16 cellular contexts compared by ENCODE assay signal in genomic region chr5:148390914-148391313, GRCh38. TPM values are rescaled to one million over a fixed set of nuclear protein-coding genes. Genes with fewer than 3 reads are reported as not detected.
"Had no signal": no experiment of that assay in that cellular context is flagged by ENCODE, and none has a peak within 500 bp of the region (broad histone marks: within the 10 kb centered on the region; RNA-seq: fewer than 3 reads in every experiment).

No MANE protein-coding gene starts in this region.

- H3K27me3 ChIP-seq: esophagus squamous epithelium, heart right ventricle, SJSA1 had no signal

- ATAC-seq: activated CD8-positive, alpha-beta T cell treated with anti-CD3 and anti-CD28 coated beads, Interleukin-2, amount 10 ng/mL, durations not matched to agents 7 days and 5 days; activated naive CD4-positive, alpha-beta T cell treated with anti-CD3 and anti-CD28 coated beads, Interleukin-2, amount 50 U/mL, for 72 hours; heart right ventricle had no signal

- DNase-seq: activated CD4-positive, alpha-beta T cell treated with anti-CD3 and anti-CD28 coated beads for 48 hours; activated CD8-positive, alpha-beta memory T cell treated with anti-CD3 and anti-CD28 coated beads, Interleukin-2, amount 50 U/mL, for 48 hours; activated CD8-positive, alpha-beta T cell treated with anti-CD3 and anti-CD28 coated beads, Interleukin-2, amount 10 ng/mL, durations not matched to agents 7 days and 5 days; anterior cingulate cortex; esophagus squamous epithelium; foreskin fibroblast; heart right ventricle; left ventricle myocardium superior; posterior cingulate gyrus; right cardiac atrium; stimulated activated naive CD4-positive, alpha-beta T cell; substantia nigra; T1000; trophoblast cell had no signal

- H3K9me3 ChIP-seq: esophagus squamous epithelium, heart right ventricle, SJSA1 had no signal

- H3K27ac ChIP-seq: esophagus squamous epithelium, SJSA1 had no signal

- H3K4me3 Mint-ChIP-seq: activated CD8-positive, alpha-beta T cell treated with anti-CD3 and anti-CD28 coated beads, Interleukin-2, amount 10 ng/mL, durations not matched to agents 7 days and 5 days had no signal

- H3K27ac Mint-ChIP-seq: activated CD8-positive, alpha-beta T cell treated with anti-CD3 and anti-CD28 coated beads, Interleukin-2, amount 10 ng/mL, durations not matched to agents 7 days and 5 days had no signal

- H3K4me3 ChIP-seq: esophagus squamous epithelium, heart right ventricle, SJSA1 had no signal

- H3K9me3 Mint-ChIP-seq: activated naive CD4-positive, alpha-beta T cell treated with anti-CD3 and anti-CD28 coated beads, Interleukin-2, amount 50 U/mL, for 72 hours had no signal

RNA-seq across cellular contexts. Expression of gene SPINK9, which starts 55.6 kb away (rescaled TPM):
- total RNA-seq: activated CD8-positive, alpha-beta T cell treated with anti-CD3 and anti-CD28 coated beads, Interleukin-2, amount 10 ng/mL, durations not matched to agents 7 days and 5 days; activated naive CD4-positive, alpha-beta T cell treated with anti-CD3 and anti-CD28 coated beads, Interleukin-2, amount 50 U/mL, for 72 hours; esophagus squamous epithelium; SJSA1 had no signal
